ENCODE assay signal across 21 cellular contexts in the genomic region with DNA sequence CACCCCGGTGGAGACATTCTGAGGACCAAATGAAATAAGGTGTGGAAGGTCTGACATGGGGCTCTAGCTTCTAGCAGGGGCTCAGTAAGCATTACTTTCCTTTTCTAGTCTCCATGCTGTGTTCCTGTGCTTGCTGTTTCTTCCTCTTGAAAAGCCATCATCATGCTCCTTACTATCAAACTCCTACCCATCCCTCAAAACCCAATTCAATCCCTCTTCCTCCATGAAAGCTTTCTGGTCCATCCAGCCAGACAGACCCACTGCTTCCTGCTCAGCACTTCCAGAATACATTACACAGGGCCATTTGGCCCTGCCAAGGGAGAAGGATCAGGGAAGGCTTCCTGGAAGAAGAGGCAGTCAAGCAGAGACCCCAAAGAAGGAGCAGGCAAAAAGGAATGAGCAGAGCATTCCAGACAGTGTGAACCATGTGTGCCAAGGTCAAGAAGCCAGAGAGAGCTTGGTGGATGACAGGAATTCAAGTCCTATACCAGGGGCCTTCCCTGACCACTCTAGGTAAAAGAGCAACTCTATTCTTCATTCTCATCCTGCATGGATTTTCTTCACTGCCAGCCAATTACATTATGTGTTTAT. TPM values are rescaled to one million over a fixed set of nuclear protein-coding genes. Genes with fewer than 3 reads are reported as not detected.
DNase-seq lines count a peak whose midpoint lies in the region; ATAC-seq, FAIRE-seq and TF ChIP-seq lines count a peak whose summit lies in the region.
"Had no signal": no experiment of that assay in that cellular context is flagged by ENCODE, and none has a peak within 500 bp of the region (broad histone marks: within the 10 kb centered on the region; RNA-seq: fewer than 3 reads in every experiment).

No MANE protein-coding gene starts in this region.

- H3K4me1 ChIP-seq in left ventricle myocardium inferior = peaks cover 98% of the 10 kb centered on the region
- H3K4me1 ChIP-seq in MM.1S (ENCODE audit: low read length) = no peaks in the 10 kb centered on the region

- DNase-seq in left ventricle myocardium inferior (no peak), left cardiac atrium (no peak), dorsolateral prefrontal cortex (no peak), neural crest cell (ENCODE audit: low read depth, low spot score) (no peak), urothelium cell line (ENCODE audit: low spot score) (no peak), MM.1S (no peak), SKM-1 treated with dmso at 0.1 percent for 144 hours (lab: John Stamatoyannopoulos, UW; ENCODE audit: unreplicated experiment) (no peak)
- DNase-seq: activated CD4-positive, alpha-beta T cell treated with anti-CD3 and anti-CD28 coated beads, Interleukin-2, amount 50 U/mL, for 48 hours; activated naive CD4-positive, alpha-beta T cell; activated T-cell treated with anti-CD3 and anti-CD28 coated beads for 4 hours; GOT3; Kasumi-1; NCI-H1092 treated with DMSO at 0.1 percent for 48 hours; NCI-H510A treated with DMSO at 0.1 percent for 48 hours; WERI-Rb-1 had no signal

- peaks cover 90% of the 10 kb centered on the region for H3K4me1 Mint-ChIP-seq in neural crest cell
- H3K4me1 Mint-ChIP-seq: stimulated activated memory B cell treated with anti-CD40 and anti-IgM and Interleukin-4, amounts not matched to agents 10 μg/mL and 1 μg/mL and 100 μg/mL, for 72 hours had no signal

- intact Hi-C loops in left ventricle myocardium inferior (cut with micrococcal nuclease) = no loop called here
- intact Hi-C loops in left cardiac atrium (cut with DNase I) = loop anchor here in 1 of 2 donors (10.0 kb wide), 1 partner anchor 56 kb away; a partner anchor contains a TSS
- intact Hi-C loops in dorsolateral prefrontal cortex (cut with DNase I) = no loop called here

- H3K36me3 ChIP-seq in left ventricle myocardium inferior (peaks cover 47% of the 10 kb centered on the region), MM.1S (replicated peaks; ENCODE audit: insufficient read depth, low read length) (peaks cover 7% of the 10 kb centered on the region; the same call in 1 of the 2 replicates)
- H3K36me3 ChIP-seq: transverse colon, WERI-Rb-1 had no signal

- no peaks in the 10 kb centered on the region for H4K20me1 ChIP-seq in MM.1S (ENCODE audit: insufficient read depth, low read length)

- no peak overlapping the region for H3K4me2 ChIP-seq in MM.1S (ENCODE audit: low read depth, low read length)

- H3F3A ChIP-seq in MM.1S (ENCODE audit: insufficient read depth, low read length) = no peaks in the 10 kb centered on the region

- TF ChIP-seq CTCF in left ventricle myocardium inferior (IDR thresholded peaks at IDR 0.05; ENCODE audit: borderline replicate concordance) (no peak), dorsolateral prefrontal cortex (IDR thresholded peaks at IDR 0.05 in 54 of 56, conservative IDR thresholded peaks at IDR 0.05 in 2 of 56; ENCODE audit: low read depth in 1 of 56, partially characterized antibody in 56 of 56) (no peak), neural crest cell (conservative IDR thresholded peaks at IDR 0.05) (no peak), MM.1S (IDR thresholded peaks at IDR 0.05; ENCODE audit: low read length) (no peak)

- FAIRE-seq in urothelium cell line (lab: Jason Lieb, UNC) = no peak
- FAIRE-seq: A204.1 had no signal

- no peaks in the 10 kb centered on the region for H3K9me2 ChIP-seq in MM.1S (replicated peaks; ENCODE audit: insufficient read depth, low read length)

- H3K9me3 ChIP-seq in left ventricle myocardium inferior (replicated peaks) = no peaks in the 10 kb centered on the region
- H3K9me3 ChIP-seq in MM.1S (replicated peaks; ENCODE audit: insufficient read depth, low read length) = no peaks in the 10 kb centered on the region
- H3K9me3 ChIP-seq: transverse colon had no signal

- H3K4me3 ChIP-seq in left ventricle myocardium inferior (no peak overlapping the region), dorsolateral prefrontal cortex (no peak overlapping the region), MM.1S (ENCODE audit: low read length) (no peak overlapping the region)
- H3K4me3 ChIP-seq: transverse colon had no signal

- peak overlapping the region; percentile 5 for H3K27ac Mint-ChIP-seq in neural crest cell (ENCODE audit: unreplicated experiment)
- H3K27ac Mint-ChIP-seq: stimulated activated memory B cell treated with anti-CD40 and anti-IgM and Interleukin-4, amounts not matched to agents 10 μg/mL and 1 μg/mL and 100 μg/mL, for 72 hours had no signal

- no peaks in the 10 kb centered on the region for H3K27me3 ChIP-seq in left ventricle myocardium inferior (ENCODE audit: low read depth)
- H3K27me3 ChIP-seq in dorsolateral prefrontal cortex = no peaks in the 10 kb centered on the region
- H3K27me3 ChIP-seq in MM.1S (replicated peaks; ENCODE audit: insufficient read depth, low read length) = no peaks in the 10 kb centered on the region
- H3K27me3 ChIP-seq: transverse colon had no signal

- peak overlapping the region; percentile 66 for H3K4me3 Mint-ChIP-seq in neural crest cell
- H3K4me3 Mint-ChIP-seq: stimulated activated memory B cell treated with anti-CD40 and anti-IgM and Interleukin-4, amounts not matched to agents 10 μg/mL and 1 μg/mL and 100 μg/mL, for 72 hours had no signal

- no peaks in the 10 kb centered on the region for H3K9me3 Mint-ChIP-seq in neural crest cell
- H3K9me3 Mint-ChIP-seq: stimulated activated memory B cell treated with anti-CD40 and anti-IgM and Interleukin-4, amounts not matched to agents 10 μg/mL and 1 μg/mL and 100 μg/mL, for 72 hours had no signal

- no peak overlapping the region for H3K9ac ChIP-seq in MM.1S (ENCODE audit: low read length)

- peaks cover 22% of the 10 kb centered on the region; the same call in 1 of the 2 replicates for H3K79me2 ChIP-seq in MM.1S (ENCODE audit: low read length)

- ATAC-seq in left cardiac atrium (no peak), GM18870 (IDR thresholded peaks at IDR 0.05; ENCODE audit: unreplicated experiment) (no peak)
- ATAC-seq: stimulated activated memory B cell treated with anti-CD40 and anti-IgM and Interleukin-4, amounts not matched to agents 10 μg/mL and 1 μg/mL and 100 μg/mL, for 72 hours had no signal

- peaks cover 33% of the 10 kb centered on the region for H3K36me3 Mint-ChIP-seq in neural crest cell (ENCODE audit: low read depth)
- H3K36me3 Mint-ChIP-seq: stimulated activated memory B cell treated with anti-CD40 and anti-IgM and Interleukin-4, amounts not matched to agents 10 μg/mL and 1 μg/mL and 100 μg/mL, for 72 hours had no signal

- H3K27ac ChIP-seq in left ventricle myocardium inferior (replicated peaks) = peak overlapping the region; percentile 82
- peak overlapping the region; percentile 14 to 100 (median 96) for H3K27ac ChIP-seq in dorsolateral prefrontal cortex
- no peak overlapping the region for H3K27ac ChIP-seq in MM.1S (ENCODE audit: low read length)
- H3K27ac ChIP-seq: C4-2B, epithelial cell of prostate, WERI-Rb-1 had no signal

- no peak overlapping the region for H2AFZ ChIP-seq in MM.1S (ENCODE audit: low read length)

- H3K27me3 Mint-ChIP-seq in neural crest cell (ENCODE audit: low read depth) = no peaks in the 10 kb centered on the region

RNA-seq across cellular contexts. Expression of a gene that starts 59.5 kb away (rescaled TPM):
- 42.1 TPM for total RNA-seq in left ventricle myocardium inferior
- 10 to 100 TPM; 20.4 to 40.1 TPM for total RNA-seq in left cardiac atrium
- total RNA-seq in dorsolateral prefrontal cortex = 100 to 1,000 TPM in 82 of 120 experiments, 10 to 100 TPM in 38; 44.5 to 165 (median 114) TPM
- 35.3 and 35.6 TPM in 2 replicates for total RNA-seq in neural crest cell
